Comparison of ENCODE assay signal across 16 cellular contexts in the genomic region with DNA sequence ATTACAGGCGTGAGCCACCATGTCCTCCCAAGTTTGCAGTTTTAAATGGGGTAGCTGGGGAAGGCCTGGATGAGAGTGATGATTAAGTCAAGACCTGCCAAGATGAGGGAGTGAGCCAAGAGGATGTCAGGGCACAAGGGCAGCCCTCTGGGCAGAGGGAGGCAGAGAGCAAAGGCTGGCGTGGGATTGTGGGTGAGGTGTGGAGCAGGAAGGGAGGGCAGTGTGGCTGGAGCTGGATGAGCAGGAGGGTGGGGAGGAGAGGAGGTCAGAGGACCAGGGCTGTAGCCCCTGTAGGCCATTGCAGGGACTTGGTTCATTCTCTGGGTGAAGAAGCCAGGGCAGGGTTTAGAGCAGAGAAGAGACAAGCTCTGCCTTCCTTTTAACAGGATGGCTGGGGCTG. TPM values are rescaled to one million over a fixed set of nuclear protein-coding genes. Genes with fewer than 3 reads are reported as not detected.
A peak's percentile ranks its signal among the peaks of the same experiment; 100 is the strongest.
DNase-seq lines count a peak whose midpoint lies in the region; ATAC-seq, FAIRE-seq and TF ChIP-seq lines count a peak whose summit lies in the region.
"Had no signal": no experiment of that assay in that cellular context is flagged by ENCODE, and none has a peak within 500 bp of the region (broad histone marks: within the 10 kb centered on the region; RNA-seq: fewer than 3 reads in every experiment).

No MANE protein-coding gene starts in this region.

- H2AK5ac ChIP-seq in H1 (ENCODE audit: low read depth, low read length) (no peak overlapping the region), neuronal stem cell (ENCODE audit: low read depth, low read length) (peak overlapping the region; percentile 54)

- H3K36me3 ChIP-seq in GM23338 (ENCODE audit: insufficient read depth) (no peaks in the 10 kb centered on the region; the same call in 1 of the 2 replicates), H1 (ENCODE audit: control insufficient read depth in 2 of 4, insufficient read depth in 4 of 4, low read length in 3 of 4) (no peaks in the 10 kb centered on the region), neuronal stem cell (replicated peaks in 1 of 2; ENCODE audit: control insufficient read depth in 2 of 2, insufficient read depth in 2 of 2, low read length in 2 of 2) (no peaks in the 10 kb centered on the region)

- H3K4me3 ChIP-seq in GM23338: no peak overlapping the region
- H3K4me3 ChIP-seq in NB4 (ENCODE audit: low read depth, low read length): no peak overlapping the region
- no peak overlapping the region for H3K4me3 ChIP-seq in H1 (ENCODE audit: extremely low read depth in 1 of 4, insufficient read depth in 2 of 4, low read depth in 3 of 4, low read length in 4 of 4)
- no peak overlapping the region for H3K4me3 ChIP-seq in neuronal stem cell (ENCODE audit: low read length in 2 of 2)

- H3K4me3 Mint-ChIP-seq in GM23338 (no peak overlapping the region), progenitor cell of endocrine pancreas (ENCODE audit: low read depth) (no peak overlapping the region)
- H3K4me3 Mint-ChIP-seq in activated CD4-positive, alpha-beta T cell treated with anti-CD3 and anti-CD28 coated beads, Interleukin-2, amount 10 ng/mL, durations not matched to agents 24 days and 14 days: no peak overlapping the region
- H3K4me3 Mint-ChIP-seq: B cell; CD4-positive, alpha-beta T cell; HFFc6 had no signal

- H3K36me3 Mint-ChIP-seq in GM23338 (ENCODE audit: low read depth) (no peaks in the 10 kb centered on the region; the same call in 2 of the 3 replicates), progenitor cell of endocrine pancreas (ENCODE audit: insufficient read depth) (no peaks in the 10 kb centered on the region)
- H3K36me3 Mint-ChIP-seq in activated CD4-positive, alpha-beta T cell treated with anti-CD3 and anti-CD28 coated beads, Interleukin-2, amount 10 ng/mL, durations not matched to agents 24 days and 14 days (ENCODE audit: low read depth): no peaks in the 10 kb centered on the region

- H3K18ac ChIP-seq in H1 (ENCODE audit: extremely low read depth, low read length) (no peak overlapping the region), neuronal stem cell (ENCODE audit: low read length) (peak overlapping the region; percentile 52)

- no peaks in the 10 kb centered on the region for H3K79me2 ChIP-seq in GM23338 (replicated peaks; ENCODE audit: insufficient read depth)
- no peaks in the 10 kb centered on the region for H3K79me2 ChIP-seq in H1 (ENCODE audit: control insufficient read depth in 1 of 2, insufficient read depth in 2 of 2, low read length in 2 of 2)

- no peaks in the 10 kb centered on the region; the same call in 1 of the 2 replicates for H3K79me1 ChIP-seq in H1 (ENCODE audit: low read depth, low read length)
- no peaks in the 10 kb centered on the region for H3K79me1 ChIP-seq in neuronal stem cell (ENCODE audit: low read depth, low read length)

- H3K9me3 Mint-ChIP-seq in GM23338 (no peaks in the 10 kb centered on the region), progenitor cell of endocrine pancreas (ENCODE audit: low read depth) (no peaks in the 10 kb centered on the region)
- H3K9me3 Mint-ChIP-seq in activated CD4-positive, alpha-beta T cell treated with anti-CD3 and anti-CD28 coated beads, Interleukin-2, amount 10 ng/mL, durations not matched to agents 24 days and 14 days: no peaks in the 10 kb centered on the region
- H3K9me3 Mint-ChIP-seq: HFFc6 had no signal

- POLR2A ChIA-PET in H1 (lab: Charles Lee; ENCODE audit: partially characterized antibody): interaction anchor here (0.6 kb wide), 1 partner anchor 507 kb away, joined by 4 read pairs; no protein-coding TSS in a partner anchor

- H4K8ac ChIP-seq in H1 (ENCODE audit: extremely low read depth, insufficient read depth, low read length) (no peak overlapping the region; the same call in 1 of the 2 replicates), neuronal stem cell (ENCODE audit: low read depth, low read length) (no peak overlapping the region)

- no peak for FAIRE-seq in H1 (lab: Jason Lieb, UNC)

- intact Hi-C loops in activated CD4-positive, alpha-beta T cell treated with anti-CD3 and anti-CD28 coated beads, Interleukin-2, amount 10 ng/mL, durations not matched to agents 24 days and 14 days (cut with micrococcal nuclease): no loop called here

- H2BK120ac ChIP-seq in H1 (replicated peaks; ENCODE audit: low read depth, low read length) (no peak overlapping the region), neuronal stem cell (ENCODE audit: low read depth, low read length) (no peak overlapping the region)

- H3K9me3 ChIP-seq in H1 (ENCODE audit: insufficient read depth in 2 of 2, low read depth in 1 of 2, low read length in 1 of 2) (no peaks in the 10 kb centered on the region), neuronal stem cell (replicated peaks in 1 of 2; ENCODE audit: control insufficient read depth in 2 of 2, insufficient read depth in 1 of 2, low read depth in 1 of 2, low read length in 2 of 2) (no peaks in the 10 kb centered on the region)

- H3K23ac ChIP-seq in H1 (ENCODE audit: insufficient read length): no peak overlapping the region
- peak overlapping the region; percentile 92 for H3K23ac ChIP-seq in neuronal stem cell (ENCODE audit: low read depth, low read length, poor library complexity)

- CTCF ChIA-PET in H1 (lab: Charles Lee; ENCODE audit: partially characterized antibody): interaction anchor here (0.7 to 1.4 kb wide), 6 partner anchors 11 to 59 kb away, joined by 3 to 5 read pairs (median 3); no protein-coding TSS in a partner anchor

- H3K27me3 Mint-ChIP-seq in GM23338 (ENCODE audit: insufficient read depth, low read depth, poor library complexity): peaks cover 6% of the 10 kb centered on the region
- peaks cover 3% of the 10 kb centered on the region for H3K27me3 Mint-ChIP-seq in progenitor cell of endocrine pancreas
- H3K27me3 Mint-ChIP-seq in activated CD4-positive, alpha-beta T cell treated with anti-CD3 and anti-CD28 coated beads, Interleukin-2, amount 10 ng/mL, durations not matched to agents 24 days and 14 days: peaks cover 53% of the 10 kb centered on the region

- H2BK12ac ChIP-seq in H1 (ENCODE audit: low read depth, low read length): no peak overlapping the region
- peak overlapping the region; percentile 85 for H2BK12ac ChIP-seq in neuronal stem cell (ENCODE audit: low read length)

- peak overlapping the region; percentile 44 for H4K91ac ChIP-seq in H1 (replicated peaks; ENCODE audit: insufficient read length, low read length)
- no peak overlapping the region for H4K91ac ChIP-seq in neuronal stem cell (ENCODE audit: low read depth, low read length, poor library complexity)

- TF ChIP-seq CTCF in GM23338 (conservative IDR thresholded peaks at IDR 0.05; ENCODE audit: low read depth in 2 of 2): no peak
- no peak for TF ChIP-seq CTCF in NB4 (IDR thresholded peaks at IDR 0.05; ENCODE audit: low read depth, low read length)
- no peak for TF ChIP-seq CTCF in H1 (IDR thresholded peaks at IDR 0.05; ENCODE audit: control extremely low read depth in 1 of 3, insufficient read depth in 1 of 3, low read depth in 1 of 3, low read length in 3 of 3)
- no peak for TF ChIP-seq CTCF in progenitor cell of endocrine pancreas (IDR thresholded peaks at IDR 0.05; ENCODE audit: unreplicated experiment)

- DNase-seq in GM23338 (ENCODE audit: low spot score) (no peak), NB4 (ENCODE audit: low read depth) (peak; percentile 8), H1 (ENCODE audit: low read depth in 1 of 2, low spot score in 2 of 2) (no peak), neuronal stem cell (ENCODE audit: low spot score) (no peak), NCI-H2171 (lab: John Stamatoyannopoulos, UW) (no peak), progenitor cell of endocrine pancreas (ENCODE audit: low spot score, unreplicated experiment) (no peak)
- no peak for DNase-seq in activated CD4-positive, alpha-beta T cell treated with anti-CD3 and anti-CD28 coated beads, Interleukin-2, amount 10 ng/mL, durations not matched to agents 24 days and 14 days
- DNase-seq: C1 segment of cervical spinal cord; Calu3; CD4-positive, alpha-beta T cell; DMS 273 treated with DMSO at 0.1 percent for 48 hours; HCEC 1CT; HFFc6; KBM-7 had no signal

- H3K4me1 Mint-ChIP-seq in GM23338 (peaks cover 20% of the 10 kb centered on the region), progenitor cell of endocrine pancreas (ENCODE audit: low read depth) (no peaks in the 10 kb centered on the region)
- no peaks in the 10 kb centered on the region for H3K4me1 Mint-ChIP-seq in activated CD4-positive, alpha-beta T cell treated with anti-CD3 and anti-CD28 coated beads, Interleukin-2, amount 10 ng/mL, durations not matched to agents 24 days and 14 days
- H3K4me1 Mint-ChIP-seq: B cell had no signal

- no peak overlapping the region for H3K27ac ChIP-seq in GM23338 (ENCODE audit: low read depth)
- H3K27ac ChIP-seq in H1 (ENCODE audit: low read depth, low read length): no peak overlapping the region
- H3K27ac ChIP-seq in neuronal stem cell (replicated peaks; ENCODE audit: low read length): no peak overlapping the region
- H3K27ac ChIP-seq: HL-60 had no signal

- peak overlapping the region; percentile 48; the same call in 1 of the 2 replicates for H2BK20ac ChIP-seq in H1 (ENCODE audit: low read length)

- no peak for TF ChIP-seq POLR2A in NB4 (IDR thresholded peaks at IDR 0.05; ENCODE audit: extremely low read depth, insufficient read length)
- TF ChIP-seq POLR2A in H1 (IDR thresholded peaks at IDR 0.05; ENCODE audit: control extremely low read depth in 1 of 2, low read depth in 2 of 2, low read length in 2 of 2): no peak

- 0 out of 2 replicates have a peak overlapping the region, but pooled peaks have one; percentile 34 for H3K27ac Mint-ChIP-seq in GM23338
- no peak overlapping the region for H3K27ac Mint-ChIP-seq in progenitor cell of endocrine pancreas
- no peak overlapping the region for H3K27ac Mint-ChIP-seq in activated CD4-positive, alpha-beta T cell treated with anti-CD3 and anti-CD28 coated beads, Interleukin-2, amount 10 ng/mL, durations not matched to agents 24 days and 14 days
- H3K27ac Mint-ChIP-seq: B cell; CD4-positive, alpha-beta T cell; HFFc6 had no signal

- H3K4ac ChIP-seq in H1 (replicated peaks; ENCODE audit: insufficient read length, low read depth, low read length): no peak overlapping the region
- H3K4ac ChIP-seq in neuronal stem cell (ENCODE audit: low read length): no peak overlapping the region

- peaks cover 2% of the 10 kb centered on the region for H3K23me2 ChIP-seq in H1 (ENCODE audit: low read depth, low read length)

- 84% methylated on average over 2 of the region's 2 CpGs; no CpG with 5 or more reads in 1 of the 2 experiments for WGBS in H1 (ENCODE audit: extremely low coverage in 1 of 2, insufficient coverage in 1 of 2, insufficient read length in 1 of 2, insufficient replicate concordance in 2 of 2, low coverage in 1 of 2, low lambda C conversion rate in 2 of 2, missing lambda C conversion rate in 1 of 2), 2 experiments
- WGBS in neuronal stem cell (ENCODE audit: extremely low coverage in 2 of 2, insufficient read length in 2 of 2, insufficient replicate concordance in 1 of 2), 2 donors: no CpG with 5 or more reads among the region's 2 CpGs

- ATAC-seq in GM23338: no peak

- no peak overlapping the region for H3K14ac ChIP-seq in H1 (ENCODE audit: insufficient read length)
- no peak overlapping the region for H3K14ac ChIP-seq in neuronal stem cell (ENCODE audit: low read length)

- H3K27me3 ChIP-seq in GM23338 (ENCODE audit: insufficient read depth): no peaks in the 10 kb centered on the region
- no peaks in the 10 kb centered on the region for H3K27me3 ChIP-seq in H1 (replicated peaks in 1 of 4; ENCODE audit: control insufficient read depth in 3 of 4, extremely low read depth in 1 of 4, insufficient read depth in 3 of 4, low read length in 3 of 4)
- H3K27me3 ChIP-seq in neuronal stem cell (ENCODE audit: control insufficient read depth in 3 of 3, insufficient read depth in 3 of 3, low read depth in 1 of 3, low read length in 3 of 3): peaks cover 0 to 15% (median 0%) of the 10 kb centered on the region in 3 experiments

- H3K9me2 ChIP-seq in GM23338 (ENCODE audit: insufficient read depth): 0 out of 2 replicates have a peak, but pooled peaks cover 4% of the 10 kb centered on the region

- H4K5ac ChIP-seq in H1 (ENCODE audit: insufficient read length, low read depth, low read length): no peak overlapping the region

- no peak for TF ChIP-seq RAD21 in H1 (IDR thresholded peaks at IDR 0.05 in 1 of 2, conservative IDR thresholded peaks at IDR 0.05 in 1 of 2; ENCODE audit: low read depth in 2 of 2, low read length in 2 of 2)

- H2BK15ac ChIP-seq in H1 (ENCODE audit: low read length) (0 out of 2 replicates have a peak overlapping the region, but pooled peaks have one; percentile 61), neuronal stem cell (ENCODE audit: low read length) (no peak overlapping the region)

- peaks cover 12% of the 10 kb centered on the region for H3K4me1 ChIP-seq in GM23338 (ENCODE audit: insufficient read depth)
- peaks cover 0 to 10% (median 2%) of the 10 kb centered on the region in 4 experiments; a peak in 3 of 7 replicates for H3K4me1 ChIP-seq in H1 (replicated peaks in 1 of 4; ENCODE audit: control insufficient read depth in 3 of 4, insufficient read depth in 4 of 4, low read length in 3 of 4)
- H3K4me1 ChIP-seq in neuronal stem cell (ENCODE audit: control insufficient read depth in 2 of 2, insufficient read depth in 1 of 2, low read depth in 1 of 2, low read length in 2 of 2): peaks cover 0 to 7% of the 10 kb centered on the region in 2 donors

- H2BK5ac ChIP-seq in H1 (ENCODE audit: low read depth, low read length) (no peak overlapping the region), neuronal stem cell (ENCODE audit: low read length) (peak overlapping the region; percentile 7)

- no peaks in the 10 kb centered on the region for H3F3A ChIP-seq in GM23338 (replicated peaks; ENCODE audit: low read depth)

- H2AFZ ChIP-seq in GM23338: no peak overlapping the region
- H2AFZ ChIP-seq in H1 (ENCODE audit: low read length): no peak overlapping the region
- no peak overlapping the region for H2AFZ ChIP-seq in neuronal stem cell (ENCODE audit: low read length)

- no peak overlapping the region for H3K4me2 ChIP-seq in GM23338
- H3K4me2 ChIP-seq in H1 (ENCODE audit: insufficient read depth in 1 of 2, low read depth in 2 of 2, low read length in 2 of 2): no peak overlapping the region
- H3K4me2 ChIP-seq in neuronal stem cell (ENCODE audit: insufficient read depth, low read length, poor library complexity, severe bottlenecking): no peak overlapping the region

- TF ChIP-seq EP300 in H1 (IDR thresholded peaks at IDR 0.05; ENCODE audit: borderline replicate concordance in 1 of 2, low read depth in 2 of 2, low read length in 2 of 2): no peak

- no peaks in the 10 kb centered on the region for H4K20me1 ChIP-seq in GM23338 (replicated peaks; ENCODE audit: insufficient read depth)
- H4K20me1 ChIP-seq in H1 (replicated peaks in 1 of 2; ENCODE audit: control insufficient read depth in 1 of 2, insufficient read depth in 2 of 2, low read length in 2 of 2): no peaks in the 10 kb centered on the region

- H3K56ac ChIP-seq in H1 (replicated peaks; ENCODE audit: insufficient read length, low read depth, low read length): no peak overlapping the region

- H3K9ac ChIP-seq in H1 (replicated peaks in 1 of 4; ENCODE audit: extremely low read depth in 1 of 4, low read depth in 3 of 4, low read length in 3 of 4) (no peak overlapping the region), neuronal stem cell (ENCODE audit: low read depth, low read length, poor library complexity) (peak overlapping the region; percentile 31)

RNA-seq across cellular contexts. Expression of gene CTNNA1, which starts 53.7 kb away (rescaled TPM):
- 292 and 348 TPM in 2 replicates for total RNA-seq in GM23338 (2014; rRNA removed; shearing (Covaris generic))
- 111 and 116 TPM in 2 replicates for polyA plus RNA-seq in GM23338 (2016; fragmentation: Nextera tagmentation; extraction: Ambion mirVana)
- total RNA-seq in H1 (2021; fragmentation: NEBNext Ultra II Directional; extraction: Animal tissue kit (Norgen Biotek cat#: 25700)): 302 and 349 TPM in 2 replicates
- polyA plus RNA-seq in H1 (2011; rRNA removed): 115 and 124 TPM in 2 replicates
- polyA plus RNA-seq in H1 (2011; cell fraction: cytosol; rRNA removed): 159 TPM
- polyA plus RNA-seq in H1 (2011; cell fraction: nucleus; rRNA removed): 239 TPM
- polyA plus RNA-seq in H1 (2012, experiment 1 of 2): 239 to 268 TPM (median 258 TPM) in 4 replicates
- 40.4 TPM for polyA plus RNA-seq in H1 (2012, experiment 2 of 2)
- polyA plus RNA-seq in H1 (2013, experiment 1 of 2): 134 TPM
- polyA plus RNA-seq in H1 (2013, experiment 2 of 2): 131 TPM
- 165 and 188 TPM in 2 replicates for polyA minus RNA-seq in H1 (2011; rRNA and poly(A)+ RNA removed)
- polyA minus RNA-seq in H1 (2011; cell fraction: cytosol; rRNA and poly(A)+ RNA removed): 179 TPM
- 114 TPM for polyA minus RNA-seq in H1 (2011; cell fraction: nucleus; rRNA and poly(A)+ RNA removed)
- 96.3 TPM for polyA plus RNA-seq in neuronal stem cell (2013, experiment 1 of 2)
- 95.4 TPM for polyA plus RNA-seq in neuronal stem cell (2013, experiment 2 of 2)
- 384 and 394 TPM in 2 replicates for total RNA-seq in progenitor cell of endocrine pancreas
- total RNA-seq in activated CD4-positive, alpha-beta T cell treated with anti-CD3 and anti-CD28 coated beads, Interleukin-2, amount 10 ng/mL, durations not matched to agents 24 days and 14 days: 58.7 and 78.6 TPM in 2 replicates
